Comparison of ENCODE assay signal across 9 cellular contexts in the genomic region with DNA sequence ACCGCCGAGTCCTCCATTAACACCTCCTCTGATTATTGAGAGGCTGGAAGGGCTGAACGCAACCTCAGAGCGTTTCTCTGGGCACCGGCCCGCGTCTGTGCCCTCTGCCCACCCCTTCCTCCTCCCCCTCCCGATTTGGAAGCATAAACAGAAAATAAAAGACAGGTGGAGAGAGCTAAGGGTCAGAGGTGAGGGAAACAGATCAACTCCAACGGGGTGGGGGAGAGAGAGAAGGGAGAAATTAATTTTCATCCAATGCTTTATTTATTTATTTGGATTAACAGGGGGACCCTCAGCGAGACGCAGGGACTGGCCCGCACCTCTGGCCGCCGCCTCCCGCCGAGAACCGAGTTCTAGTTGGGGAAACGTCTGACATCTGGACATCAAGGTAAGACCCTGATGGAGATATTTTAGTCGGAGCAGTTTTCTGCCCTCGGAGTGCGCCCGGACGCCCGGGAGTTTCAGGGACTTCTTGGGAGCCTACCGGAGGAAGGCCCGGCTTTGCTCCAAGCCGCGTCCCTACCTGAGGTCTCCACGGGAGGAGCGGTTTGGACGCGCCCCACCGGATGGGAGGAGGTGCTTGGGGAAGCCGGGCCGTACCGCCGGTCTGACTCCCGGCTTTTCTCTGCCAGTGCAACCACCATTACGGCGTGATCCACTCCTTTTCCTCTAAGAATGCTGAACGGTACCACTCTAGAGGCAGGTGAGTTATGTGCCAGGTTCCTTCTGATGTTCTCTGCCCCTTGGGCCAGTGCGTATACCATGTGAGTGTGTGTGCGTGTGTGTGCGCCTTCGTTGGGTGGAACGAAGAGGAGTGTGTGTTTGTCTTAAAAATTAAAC. TPM values are rescaled to one million over a fixed set of nuclear protein-coding genes. Genes with fewer than 3 reads are reported as not detected.
DNase-seq lines count a peak whose midpoint lies in the region; ATAC-seq, FAIRE-seq and TF ChIP-seq lines count a peak whose summit lies in the region.
"Had no signal": no experiment of that assay in that cellular context is flagged by ENCODE, and none has a peak within 500 bp of the region (broad histone marks: within the 10 kb centered on the region; RNA-seq: fewer than 3 reads in every experiment).

No MANE protein-coding gene starts in this region.

- no peak overlapping the region for H3K9ac ChIP-seq in neural progenitor cell

- peaks cover 55% of the 10 kb centered on the region for H3K4me1 ChIP-seq in neural progenitor cell

- H3K4me1 Mint-ChIP-seq in neural progenitor cell, result peaks cover 55% of the 10 kb centered on the region

- H3K36me3 ChIP-seq in bronchial epithelial cell (ENCODE audit: control insufficient read depth, insufficient read depth, low read length), result no peaks in the 10 kb centered on the region
- no peaks in the 10 kb centered on the region for H3K36me3 ChIP-seq in neural progenitor cell

- H3K27ac ChIP-seq in neural progenitor cell, result no peak overlapping the region

- no peak for ATAC-seq in HG03342 (IDR thresholded peaks at IDR 0.05; ENCODE audit: unreplicated experiment)
- no peak for ATAC-seq in HG03045 (IDR thresholded peaks at IDR 0.05; ENCODE audit: unreplicated experiment)
- no peak for ATAC-seq in GM21515 (IDR thresholded peaks at IDR 0.05; ENCODE audit: unreplicated experiment)

- peak overlapping the region; percentile 82 for H3K4me3 Mint-ChIP-seq in neural progenitor cell

- H4K20me1 ChIP-seq in neural progenitor cell (ENCODE audit: low read depth), result peaks cover 49% of the 10 kb centered on the region

- no peaks in the 10 kb centered on the region for H3K9me3 ChIP-seq in neural progenitor cell (ENCODE audit: low read depth)

- H3K4me2 ChIP-seq in neural progenitor cell, result peak overlapping the region; percentile 92

- H3K27me3 Mint-ChIP-seq in neural progenitor cell (ENCODE audit: insufficient read depth, low read depth), result peaks cover 96% of the 10 kb centered on the region

- DNase-seq in EL (peak; percentile 22), NCI-H1105 (lab: John Stamatoyannopoulos, UW) (peak; percentile 26), bronchial epithelial cell (ENCODE audit: low read depth) (peak; percentile 10), neural progenitor cell (ENCODE audit: low spot score) (peak; percentile 34)
- DNase-seq in NK-92 treated with Interleukin-12 subunit alpha and Interleukin-12 subunit beta, amount 100 ng/mL, for 24 hours (lab: John Stamatoyannopoulos, UW), result no peak

- H3F3A ChIP-seq in neural progenitor cell (ENCODE audit: low read depth), result peaks cover 56% of the 10 kb centered on the region

- no peak for TF ChIP-seq CTCF in bronchial epithelial cell (IDR thresholded peaks at IDR 0.05; ENCODE audit: insufficient read depth, low read length, severe bottlenecking)
- TF ChIP-seq CTCF in neural progenitor cell (IDR thresholded peaks at IDR 0.05), result no peak

- no peaks in the 10 kb centered on the region for H3K79me2 ChIP-seq in neural progenitor cell (ENCODE audit: low read depth)

- peaks cover 67% of the 10 kb centered on the region for H3K27me3 ChIP-seq in bronchial epithelial cell (ENCODE audit: control insufficient read depth, insufficient read depth, low read length)
- H3K27me3 ChIP-seq in neural progenitor cell, result peaks cover 99% of the 10 kb centered on the region

- H2AFZ ChIP-seq in neural progenitor cell (replicated peaks), result no peak overlapping the region

- H3K36me3 Mint-ChIP-seq in neural progenitor cell, result no peaks in the 10 kb centered on the region

- no peaks in the 10 kb centered on the region for H3K9me3 Mint-ChIP-seq in neural progenitor cell

- H3K4me3 ChIP-seq in bronchial epithelial cell (ENCODE audit: low read depth, low read length) (peak overlapping the region; percentile 22), neural progenitor cell (peak overlapping the region; percentile 37)

- FAIRE-seq in bronchial epithelial cell (lab: Jason Lieb, UNC), result no peak
- FAIRE-seq: islet of Langerhans had no signal

- no peak overlapping the region for H3K27ac Mint-ChIP-seq in neural progenitor cell

RNA-seq across cellular contexts. Expression of a gene that starts 5.1 kb away (rescaled TPM):
- total RNA-seq in bronchial epithelial cell (under 0.01 TPM in 1 of 2 replicates, not detected in the other), neural progenitor cell (ENCODE audit: low replicate concordance) (0.19 and 0.22 TPM in 2 replicates)

RNA-seq across cellular contexts. Expression of a gene that starts 9.6 kb away (rescaled TPM):
- total RNA-seq in bronchial epithelial cell (0.79 and 4.5 TPM in 2 replicates), neural progenitor cell (ENCODE audit: low replicate concordance) (1.4 and 5.4 TPM in 2 replicates)
